Comparison of ENCODE assay signal across 24 cellular contexts in the genomic region with DNA sequence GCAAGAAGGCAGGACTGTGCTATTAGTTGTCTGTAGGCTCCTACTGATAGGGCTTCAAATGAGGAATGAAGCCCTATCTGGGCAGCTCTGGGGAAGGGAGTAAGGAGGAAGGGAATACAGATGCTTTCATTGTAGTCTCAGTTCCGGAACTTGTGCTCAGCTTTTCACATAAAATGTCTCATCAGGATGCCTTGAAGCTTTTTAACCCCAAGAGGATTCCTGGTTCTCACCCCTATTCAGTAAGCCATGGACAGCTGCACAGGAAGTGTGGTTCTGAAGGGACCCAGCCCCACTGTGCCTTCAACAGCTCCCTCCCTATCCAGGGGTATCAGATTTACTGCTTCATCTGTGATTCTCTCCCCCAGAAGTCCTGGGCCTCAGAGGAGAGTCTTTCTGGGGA. TPM values are rescaled to one million over a fixed set of nuclear protein-coding genes. Genes with fewer than 3 reads are reported as not detected.
DNase-seq lines count a peak whose midpoint lies in the region; TF ChIP-seq lines count a peak whose summit lies in the region.
"Had no signal": no experiment of that assay in that cellular context is flagged by ENCODE, and none has a peak within 500 bp of the region (broad histone marks: within the 10 kb centered on the region; RNA-seq: fewer than 3 reads in every experiment).

No MANE protein-coding gene starts in this region.

- no peak overlapping the region for H3K27ac ChIP-seq in right atrium auricular region
- H3K27ac ChIP-seq: GM23248, left ventricle myocardium inferior, PC-9, right lobe of liver, tibial artery had no signal

- no peaks in the 10 kb centered on the region for H3K4me1 ChIP-seq in right atrium auricular region
- H3K4me1 ChIP-seq: Caco-2, left ventricle myocardium inferior, right lobe of liver had no signal

- TF ChIP-seq CTCF in right atrium auricular region (IDR thresholded peaks at IDR 0.05): no peak

- H3K9me3 ChIP-seq in right atrium auricular region: no peaks in the 10 kb centered on the region
- H3K9me3 ChIP-seq: Caco-2, left ventricle myocardium inferior, right lobe of liver, tibial artery had no signal

- DNase-seq in D341Med (ENCODE audit: low spot score) (peak; percentile 28), NCI-H524 treated with DMSO at 0.1 percent for 48 hours (lab: John Stamatoyannopoulos, UW) (peak; percentile 35), epidermal melanocyte (ENCODE audit: insufficient read length, low spot score) (peak; percentile 29), skeletal muscle cell (ENCODE audit: low read depth) (peak; percentile 19), SKM-1 treated with dmso at 0.1 percent for 144 hours (lab: John Stamatoyannopoulos, UW; ENCODE audit: unreplicated experiment) (no peak), NAMALWA (ENCODE audit: low spot score) (no peak), right atrium auricular region (ENCODE audit: low spot score) (no peak)
- DNase-seq: activated CD8-positive, alpha-beta T cell treated with anti-CD3 and anti-CD28 coated beads for 36 hours; Caco-2; effector CD4-positive, alpha-beta T cell; GDM1; GM23248; head of caudate nucleus; IMR-90; left ventricle myocardium inferior; mesendoderm; NCI-H1092; NCI-H1694; NCI-H2171 treated with DMSO at 0.1 percent for 48 hours; NCI-H510A treated with DMSO at 0.1 percent for 48 hours; PC-9; right lobe of liver; stimulated activated CD4-positive, alpha-beta T cell treated with anti-CD3 and anti-CD28 coated beads, Interleukin-4, amount 100 ng/mL, for 1 hour; tibial artery had no signal

- no peak overlapping the region for H3K4me3 ChIP-seq in skeletal muscle cell (ENCODE audit: low read depth, low read length)
- no peak overlapping the region for H3K4me3 ChIP-seq in right atrium auricular region
- H3K4me3 ChIP-seq: GM23248, left ventricle myocardium inferior, PC-9, right lobe of liver, tibial artery had no signal

- H3K36me3 ChIP-seq in right atrium auricular region: no peaks in the 10 kb centered on the region
- H3K36me3 ChIP-seq: left ventricle myocardium inferior, right lobe of liver, tibial artery had no signal

- H3K27me3 ChIP-seq in right atrium auricular region: no peaks in the 10 kb centered on the region
- H3K27me3 ChIP-seq: right lobe of liver, tibial artery had no signal

RNA-seq across cellular contexts. Expression of a gene that starts 5.0 kb away (rescaled TPM):
- total RNA-seq in right atrium auricular region: 1 to 10 TPM; 7.5 to 7.9 TPM

RNA-seq across cellular contexts. Expression of a gene that starts 47.0 kb away (rescaled TPM):
- total RNA-seq in right atrium auricular region: 10 to 100 TPM; 11.4 to 18.6 TPM

Comparison
In these comparisons a context has a peak if more than half of its experiments do, and no peak if none do; other contexts are left out.
1. DNase-seq: peak in D341Med (single experiment), NCI-H524 treated with DMSO at 0.1 percent for 48 hours (single experiment), epidermal melanocyte (single experiment) and skeletal muscle cell (single experiment); none in SKM-1 treated with dmso at 0.1 percent for 144 hours (single experiment), NAMALWA (single experiment) and right atrium auricular region (single experiment).